16 cellular contexts compared by ENCODE assay signal in genomic region chr12:116210131-116210530, GRCh38.
DNase-seq lines count a peak whose midpoint lies in the region; ATAC-seq, FAIRE-seq and TF ChIP-seq lines count a peak whose summit lies in the region.
"Had no signal": no experiment of that assay in that cellular context is flagged by ENCODE, and none has a peak within 500 bp of the region (broad histone marks: within the 10 kb centered on the region; RNA-seq: fewer than 3 reads in every experiment).

No MANE protein-coding gene starts in this region.

- peak overlapping the region; percentile 25 for H3K27ac Mint-ChIP-seq in memory B cell

- H3K9me3 ChIP-seq in transverse colon = no peaks in the 10 kb centered on the region

- H3K36me3 Mint-ChIP-seq in memory B cell = peaks cover 4% of the 10 kb centered on the region

- H3K4me1 ChIP-seq in transverse colon = peaks cover 0 to 43% (median 4%) of the 10 kb centered on the region in 4 donors

- no peaks in the 10 kb centered on the region for H3K27me3 ChIP-seq in transverse colon

- no peak for TF ChIP-seq CTCF in AG04449 (IDR thresholded peaks at IDR 0.05; ENCODE audit: insufficient read depth, low read length, missing control alignments)
- TF ChIP-seq CTCF in GM13976 (IDR thresholded peaks at IDR 0.05; ENCODE audit: borderline replicate concordance, control extremely low read depth, extremely low read depth, insufficient read depth, missing control alignments) = no peak
- TF ChIP-seq CTCF in transverse colon (IDR thresholded peaks at IDR 0.05) = no peak

- CTCF ChIA-PET in AG04449 (lab: Yijun Ruan, JAX) = no interaction called here

- peaks cover 33% of the 10 kb centered on the region for H3K4me1 Mint-ChIP-seq in memory B cell

- no peak overlapping the region for H3K4me3 Mint-ChIP-seq in memory B cell
- H3K4me3 Mint-ChIP-seq: H9 had no signal

- WGBS in transverse colon (ENCODE audit: low coverage in 1 of 2), 2 donors = 72 to 73% methylated on average over 4 to 5 of the region's 5 CpGs

- no peak for ATAC-seq in memory B cell (ENCODE audit: low read depth)
- no peak for ATAC-seq in esophagus mucosa

- no peaks in the 10 kb centered on the region for H3K36me3 ChIP-seq in transverse colon

- intact Hi-C loops in transverse colon (cut with DNase I; ENCODE audit: low total_unique reads) = no loop called here

- TF ChIP-seq EP300 in transverse colon (IDR thresholded peaks at IDR 0.05; ENCODE audit: low read depth) = no peak

- H3K27ac ChIP-seq in transverse colon = no peak overlapping the region

- TF ChIP-seq POLR2A in H54 (IDR thresholded peaks at IDR 0.05; ENCODE audit: low read depth, low read length) (no peak), transverse colon (IDR thresholded peaks at IDR 0.05) (no peak)

- peak; percentile 31 for DNase-seq in AG04449 (ENCODE audit: low read depth, low spot score)
- DNase-seq in H54 (ENCODE audit: insufficient read length, low spot score) = no peak
- DNase-seq in astrocyte of the hippocampus (ENCODE audit: low read depth, low spot score) = peak; percentile 62
- DNase-seq in memory B cell (ENCODE audit: low spot score in 2 of 2) = no peak
- DNase-seq in HUDEP-2 (lab: John Stamatoyannopoulos, UW; ENCODE audit: unreplicated experiment in 76 of 76) = no peak
- DNase-seq in GM13976 (ENCODE audit: low spot score) = no peak
- no peak for DNase-seq in transverse colon
- DNase-seq: C1 segment of cervical spinal cord; H9; NCI-H187; NCI-H446; NK-92 treated with Interleukin-12 subunit alpha and Interleukin-12 subunit beta, amount 100 ng/mL, for 24 hours; SHP77 treated with DMSO at 0.1 percent for 48 hours had no signal

- no peaks in the 10 kb centered on the region for H3K27me3 Mint-ChIP-seq in memory B cell

- in situ Hi-C loops in GM13976 (cut with MboI; ENCODE audit: low sequenced_read_pairs, unreplicated experiment) (no loop called here), transverse colon (cut with MboI; ENCODE audit: low pct_ligation_motif_present in 1 of 4, low pct_unique_long_range_greater_than_20kb in 1 of 4, low sequenced_read_pairs in 3 of 4) (no loop called here)

- peak; percentile 58 for FAIRE-seq in H54 (lab: Jason Lieb, UNC)
- FAIRE-seq: A204.1, GM19239 had no signal

- H3K9me3 Mint-ChIP-seq in memory B cell = no peaks in the 10 kb centered on the region
- H3K9me3 Mint-ChIP-seq: H9 had no signal

- POLR2A ChIA-PET in AG04449 (lab: Yijun Ruan, JAX) = no interaction called here

- H3K4me3 ChIP-seq in AG04449 (ENCODE audit: low read depth, low read length) = no peak overlapping the region
- no peak overlapping the region for H3K4me3 ChIP-seq in transverse colon

Comparison
In these comparisons a context has a peak if more than half of its experiments do, and no peak if none do; other contexts are left out.
1. DNase-seq: peak in AG04449 (single experiment) and astrocyte of the hippocampus (single experiment); none in H54 (single experiment), memory B cell (0 of 2), HUDEP-2 (0 of 76), GM13976 (single experiment) and transverse colon (single experiment).